In genomic region chr18:76259012-76259568, GRCh38 we compare ENCODE assay signal across 28 cellular contexts.
A peak's percentile ranks its signal among the peaks of the same experiment; 100 is the strongest.
DNase-seq lines count a peak whose midpoint lies in the region; ATAC-seq and TF ChIP-seq lines count a peak whose summit lies in the region.
"Had no signal": no experiment of that assay in that cellular context is flagged by ENCODE, and none has a peak within 500 bp of the region (broad histone marks: within the 10 kb centered on the region; RNA-seq: fewer than 3 reads in every experiment).

No MANE protein-coding gene starts in this region.

- POLR2A ChIA-PET in CD8-positive, alpha-beta memory T cell (lab: Charles Lee), result no interaction called here

- DNase-seq in ELR (ENCODE audit: low read depth) (peak; percentile 4), fibroblast of villous mesenchyme (ENCODE audit: low read depth) (no peak), ovary (peak in 4 of 5 donors; percentile 36 to 69 (median 51)), NCI-H1048 (lab: John Stamatoyannopoulos, UW) (no peak)
- no peak for DNase-seq in effector CD4-positive, alpha-beta T cell
- no peak for DNase-seq in CD8-positive, alpha-beta memory T cell
- DNase-seq: activated CD4-positive, alpha-beta memory T cell treated with anti-CD3 and anti-CD28 coated beads for 36 hours; activated gamma-delta T cell; activated naive CD8-positive, alpha-beta T cell treated with anti-CD3 and anti-CD28 coated beads, Interleukin-2, amount 50 U/mL, for 24 hours; CD8-positive, alpha-beta T cell; cortex of kidney; DMS153; GDM1; head of caudate nucleus; left lung; midbrain; NCI-H1105 treated with DMSO at 0.1 percent for 48 hours; NCI-H2081; NCI-H524; SK-N-SH; stimulated activated CD4-positive, alpha-beta T cell treated with anti-CD3 and anti-CD28 coated beads, Interleukin-4, amount 100 ng/mL, for 1 hour; stimulated activated naive CD4-positive, alpha-beta T cell had no signal

- TF ChIP-seq EP300 in ovary (IDR thresholded peaks at IDR 0.05), result no peak

- H3K36me3 ChIP-seq in HUES48 (ENCODE audit: control insufficient read depth, insufficient read depth, low read length), result no peaks in the 10 kb centered on the region
- no peaks in the 10 kb centered on the region for H3K36me3 ChIP-seq in ovary
- H3K36me3 ChIP-seq in CD8-positive, alpha-beta memory T cell (ENCODE audit: insufficient read depth, low read length), result no peaks in the 10 kb centered on the region
- H3K36me3 ChIP-seq: left lung, prostate gland, thoracic aorta had no signal

- WGBS in ovary, 3 donors, result 7 to 19% (median 9%) methylated on average over 14 of the region's 14 CpGs

- no peaks in the 10 kb centered on the region for H3K9me3 Mint-ChIP-seq in CD8-positive, alpha-beta memory T cell
- H3K9me3 Mint-ChIP-seq: activated CD4-positive, alpha-beta memory T cell treated with anti-CD3 and anti-CD28 coated beads for 36 hours; activated naive CD8-positive, alpha-beta T cell treated with anti-CD3 and anti-CD28 coated beads, Interleukin-2, amount 50 U/mL, for 24 hours; CD8-positive, alpha-beta T cell; natural killer cell treated with Interleukin-12 subunit alpha and Interleukin-12 subunit beta and Interleukin-15 and Interleukin-18, amount 100 ng/mL, for 72 hours; T-helper 2 cell treated with Interferon-gamma antibody and Interleukin-4, amounts not matched to agents 5 μg/mL and 100 μg/mL, for 36 hours had no signal

- H3K27ac Mint-ChIP-seq in CD8-positive, alpha-beta memory T cell, result no peak overlapping the region
- H3K27ac Mint-ChIP-seq: activated CD4-positive, alpha-beta memory T cell treated with anti-CD3 and anti-CD28 coated beads for 36 hours; activated naive CD8-positive, alpha-beta T cell treated with anti-CD3 and anti-CD28 coated beads, Interleukin-2, amount 50 U/mL, for 24 hours; CD8-positive, alpha-beta T cell; natural killer cell treated with Interleukin-12 subunit alpha and Interleukin-12 subunit beta and Interleukin-15 and Interleukin-18, amount 100 ng/mL, for 72 hours; T-helper 2 cell treated with Interferon-gamma antibody and Interleukin-4, amounts not matched to agents 5 μg/mL and 100 μg/mL, for 36 hours had no signal

- H3K9me3 ChIP-seq in HUES48 (ENCODE audit: control insufficient read depth, insufficient read depth, low read length), result no peaks in the 10 kb centered on the region
- H3K9me3 ChIP-seq in ovary, result no peaks in the 10 kb centered on the region
- no peaks in the 10 kb centered on the region for H3K9me3 ChIP-seq in CD8-positive, alpha-beta memory T cell (ENCODE audit: low read length)
- H3K9me3 ChIP-seq: left lung, prostate gland, SK-N-SH, thoracic aorta had no signal

- CTCF ChIA-PET in CD8-positive, alpha-beta memory T cell (lab: Charles Lee), result no interaction called here

- H3K27me3 Mint-ChIP-seq in CD8-positive, alpha-beta memory T cell, result peaks cover 5 to 6% of the 10 kb centered on the region in 2 donors
- H3K27me3 Mint-ChIP-seq: natural killer cell treated with Interleukin-12 subunit alpha and Interleukin-12 subunit beta and Interleukin-15 and Interleukin-18, amount 100 ng/mL, for 72 hours had no signal

- intact Hi-C loops in ovary (cut with DNase I), result no loop called here

- TF ChIP-seq CTCF in fibroblast of villous mesenchyme (IDR thresholded peaks at IDR 0.05; ENCODE audit: insufficient read depth, low read depth, low read length) (peak; percentile 5), ovary (IDR thresholded peaks at IDR 0.05) (peak in 2 of 3 donors; percentile 31 to 39)

- H3K4me3 Mint-ChIP-seq in CD8-positive, alpha-beta memory T cell, result no peak overlapping the region
- H3K4me3 Mint-ChIP-seq: activated CD4-positive, alpha-beta memory T cell treated with anti-CD3 and anti-CD28 coated beads for 36 hours; activated naive CD8-positive, alpha-beta T cell treated with anti-CD3 and anti-CD28 coated beads, Interleukin-2, amount 50 U/mL, for 24 hours; CD8-positive, alpha-beta T cell; natural killer cell treated with Interleukin-12 subunit alpha and Interleukin-12 subunit beta and Interleukin-15 and Interleukin-18, amount 100 ng/mL, for 72 hours; T-helper 2 cell treated with Interferon-gamma antibody and Interleukin-4, amounts not matched to agents 5 μg/mL and 100 μg/mL, for 36 hours had no signal

- H3K4me3 ChIP-seq in HUES48 (ENCODE audit: low read depth, low read length) (no peak overlapping the region), fibroblast of villous mesenchyme (ENCODE audit: low read depth, low read length) (no peak overlapping the region), ovary (no peak overlapping the region)
- no peak overlapping the region for H3K4me3 ChIP-seq in CD8-positive, alpha-beta memory T cell (ENCODE audit: low read length)
- H3K4me3 ChIP-seq: left lung, prostate gland, thoracic aorta had no signal

- no peak for ATAC-seq in GM21390 (IDR thresholded peaks at IDR 0.05; ENCODE audit: unreplicated experiment)
- ATAC-seq: activated naive CD8-positive, alpha-beta T cell treated with anti-CD3 and anti-CD28 coated beads, Interleukin-2, amount 50 U/mL, for 24 hours; CD8-positive, alpha-beta T cell; left lung had no signal

- no peak overlapping the region for H3K9ac ChIP-seq in HUES48 (ENCODE audit: low read depth, low read length)
- H3K9ac ChIP-seq: SK-N-SH had no signal

- H3K4me1 ChIP-seq in HUES48 (ENCODE audit: control insufficient read depth, insufficient read depth, low read length), result peaks cover 43% of the 10 kb centered on the region
- peaks cover 26% of the 10 kb centered on the region for H3K4me1 ChIP-seq in ovary (ENCODE audit: insufficient read depth)
- H3K4me1 ChIP-seq in CD8-positive, alpha-beta memory T cell (ENCODE audit: insufficient read depth, low read length), result no peaks in the 10 kb centered on the region
- H3K4me1 ChIP-seq: prostate gland had no signal

- no peaks in the 10 kb centered on the region for H3K27me3 ChIP-seq in HUES48 (ENCODE audit: control insufficient read depth, insufficient read depth, low read length)
- H3K27me3 ChIP-seq in ovary, result no peaks in the 10 kb centered on the region
- peaks cover 3% of the 10 kb centered on the region for H3K27me3 ChIP-seq in CD8-positive, alpha-beta memory T cell (ENCODE audit: insufficient read depth, low read length, poor library complexity, severe bottlenecking)

- no peaks in the 10 kb centered on the region for H3K36me3 Mint-ChIP-seq in CD8-positive, alpha-beta memory T cell
- H3K36me3 Mint-ChIP-seq: activated CD4-positive, alpha-beta memory T cell treated with anti-CD3 and anti-CD28 coated beads for 36 hours; CD8-positive, alpha-beta T cell; natural killer cell treated with Interleukin-12 subunit alpha and Interleukin-12 subunit beta and Interleukin-15 and Interleukin-18, amount 100 ng/mL, for 72 hours had no signal

- TF ChIP-seq POLR2A in ovary (IDR thresholded peaks at IDR 0.05), result no peak

- H3K4me1 Mint-ChIP-seq in CD8-positive, alpha-beta memory T cell, result no peaks in the 10 kb centered on the region
- H3K4me1 Mint-ChIP-seq: activated naive CD8-positive, alpha-beta T cell treated with anti-CD3 and anti-CD28 coated beads, Interleukin-2, amount 50 U/mL, for 24 hours had no signal

- peak overlapping the region; percentile 66 for H3K27ac ChIP-seq in HUES48 (ENCODE audit: low read depth, low read length)
- peak overlapping the region; percentile 30 to 47 for H3K27ac ChIP-seq in ovary
- H3K27ac ChIP-seq in CD8-positive, alpha-beta memory T cell (ENCODE audit: low read depth, low read length), result no peak overlapping the region
- H3K27ac ChIP-seq: left lung, prostate gland, thoracic aorta had no signal

Comparison
In these comparisons a context has a peak if more than half of its experiments do, and no peak if none do; other contexts are left out.
1. DNase-seq: peak in ELR (single experiment) and ovary (4 of 5); none in fibroblast of villous mesenchyme (single experiment), effector CD4-positive, alpha-beta T cell (single experiment), NCI-H1048 (single experiment) and CD8-positive, alpha-beta memory T cell (0 of 5).